ENCODE assay signal across 17 cellular contexts in the genomic region with DNA sequence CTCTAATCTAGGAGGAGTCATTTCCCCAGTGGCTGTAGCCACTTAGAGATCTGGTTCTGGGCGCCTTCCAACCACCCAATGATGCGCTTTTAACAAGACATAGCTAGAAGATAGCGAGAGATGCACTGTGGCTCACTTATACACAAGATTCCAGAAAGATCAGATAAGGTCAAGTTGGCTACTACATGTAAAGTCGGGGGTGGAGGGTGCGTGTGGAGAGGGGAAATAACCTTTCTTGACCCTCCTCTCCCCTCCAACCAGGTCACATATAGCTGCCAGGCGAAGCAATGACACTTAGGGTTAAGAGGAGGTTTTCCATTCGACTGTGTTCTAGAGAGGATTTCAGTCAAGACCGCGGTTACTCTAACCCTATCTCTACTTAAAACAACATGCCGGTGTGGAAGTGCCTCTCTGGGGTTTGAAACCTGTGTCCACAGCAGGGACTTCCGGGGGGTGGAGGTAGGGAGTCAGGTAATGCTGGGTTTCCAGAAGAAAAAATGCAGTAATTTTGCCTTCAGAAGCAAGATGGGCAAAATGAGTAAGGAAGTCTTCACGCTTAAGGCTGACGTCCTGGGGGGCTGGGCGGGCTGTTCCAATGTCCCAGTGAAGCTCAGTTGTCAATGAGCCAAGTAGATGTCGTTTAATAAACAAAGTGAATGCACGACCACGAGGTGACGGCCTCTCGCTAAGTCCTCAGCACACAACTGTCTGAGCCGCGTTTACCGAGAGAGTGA. TPM values are rescaled to one million over a fixed set of nuclear protein-coding genes. Genes with fewer than 3 reads are reported as not detected.
A peak's percentile ranks its signal among the peaks of the same experiment; 100 is the strongest.
DNase-seq lines count a peak whose midpoint lies in the region; ATAC-seq, FAIRE-seq and TF ChIP-seq lines count a peak whose summit lies in the region.
"Had no signal": no experiment of that assay in that cellular context is flagged by ENCODE, and none has a peak within 500 bp of the region (broad histone marks: within the 10 kb centered on the region; RNA-seq: fewer than 3 reads in every experiment).

No MANE protein-coding gene starts in this region.

- no peak overlapping the region for H3K9ac ChIP-seq in Karpas-422 (ENCODE audit: low read length)

- H3K4me1 ChIP-seq in Karpas-422 (ENCODE audit: low read length), result no peaks in the 10 kb centered on the region
- H3K4me1 ChIP-seq: BE2C, prostate gland had no signal

- TF ChIP-seq CTCF in BJ (IDR thresholded peaks at IDR 0.05; ENCODE audit: insufficient read depth, low read depth, low read length), result no peak

- H3K27ac ChIP-seq in Karpas-422 (ENCODE audit: low read length), result no peak overlapping the region
- H3K27ac ChIP-seq: epithelial cell of prostate, prostate gland had no signal

- no peaks in the 10 kb centered on the region for H4K20me1 ChIP-seq in Karpas-422 (ENCODE audit: insufficient read depth, low read depth, low read length)

- peak overlapping the region; percentile 1 for H3K4me3 Mint-ChIP-seq in activated CD8-positive, alpha-beta T cell treated with anti-CD3 and anti-CD28 coated beads, Interleukin-2, amount 10 ng/mL, durations not matched to agents 7 days and 5 days
- H3K4me3 Mint-ChIP-seq: activated T-cell treated with anti-CD3 and anti-CD28 coated beads, Interleukin-2, amount 50 U/mL, for 4 hours had no signal

- no peaks in the 10 kb centered on the region for H3K9me3 ChIP-seq in Karpas-422 (ENCODE audit: low read length)
- H3K9me3 ChIP-seq: BE2C, MG63, prostate gland had no signal

- POLR2A ChIA-PET in BJ (lab: Charles Lee), result interaction anchor here (1.0 kb wide), 1 partner anchor 9 kb away, joined by 5 read pairs; no protein-coding TSS in a partner anchor
- POLR2A ChIA-PET in activated CD8-positive, alpha-beta T cell treated with anti-CD3 and anti-CD28 coated beads, Interleukin-2, amount 10 ng/mL, durations not matched to agents 7 days and 5 days (lab: Charles Lee), result interaction anchor here (0.6 kb wide), 1 partner anchor 457 kb away, joined by 3 read pairs; no protein-coding TSS in a partner anchor

- CTCF ChIA-PET in BJ (lab: Yijun Ruan, JAX), result interaction anchor here (1.0 to 11.7 kb wide), 6 partner anchors 9 to 351 kb away, joined by 3 to 161 read pairs (median 13); no protein-coding TSS in a partner anchor
- CTCF ChIA-PET in activated CD8-positive, alpha-beta T cell treated with anti-CD3 and anti-CD28 coated beads, Interleukin-2, amount 10 ng/mL, durations not matched to agents 7 days and 5 days (lab: Charles Lee), result interaction anchor here (1.2 to 1.9 kb wide), 2 partner anchors 13 to 19 kb away, joined by 4 to 6 read pairs; no protein-coding TSS in a partner anchor

- no peaks in the 10 kb centered on the region for H3K79me2 ChIP-seq in Karpas-422 (ENCODE audit: low read length)

- H3K4me1 Mint-ChIP-seq in activated CD8-positive, alpha-beta T cell treated with anti-CD3 and anti-CD28 coated beads, Interleukin-2, amount 10 ng/mL, durations not matched to agents 7 days and 5 days (ENCODE audit: low read depth), result peaks cover 8% of the 10 kb centered on the region

- no peak overlapping the region for H3K4me2 ChIP-seq in Karpas-422 (ENCODE audit: low read depth, low read length, poor library complexity, severe bottlenecking)

- no peak overlapping the region for H2AFZ ChIP-seq in Karpas-422 (ENCODE audit: low read length)

- TF ChIP-seq POLR2A in GM12891 (IDR thresholded peaks at IDR 0.05; ENCODE audit: low read depth, low read length), result no peak

- DNase-seq in BJ (ENCODE audit: low read depth) (no peak), GM12891 (ENCODE audit: insufficient read length, low spot score) (no peak), kidney tubule cell (ENCODE audit: low spot score) (peak; percentile 68), Karpas-422 (no peak), NOMO-1 (lab: John Stamatoyannopoulos, UW; ENCODE audit: unreplicated experiment in 2 of 2) (no peak)
- DNase-seq in activated CD8-positive, alpha-beta T cell treated with anti-CD3 and anti-CD28 coated beads, Interleukin-2, amount 10 ng/mL, durations not matched to agents 7 days and 5 days, result peak; percentile 14
- DNase-seq: activated T-cell treated with anti-CD3 and anti-CD28 coated beads, Interleukin-2, amount 50 U/mL, for 4 hours; BE2C; hypothalamus; MG63; NCI-H345; stimulated activated CD4-positive, alpha-beta T cell treated with anti-CD3 and anti-CD28 coated beads, Interleukin-1b, Interleukin-23, amount 100 ng/mL, for 48 hours had no signal

- H3K4me3 ChIP-seq in BJ (ENCODE audit: low read depth, low read length) (peak overlapping the region; percentile 74), Karpas-422 (ENCODE audit: low read length) (no peak overlapping the region)
- H3K4me3 ChIP-seq: prostate gland had no signal

- no peaks in the 10 kb centered on the region for H3K9me2 ChIP-seq in Karpas-422 (replicated peaks; ENCODE audit: insufficient read depth, low read length)

- peaks cover 82% of the 10 kb centered on the region for H3K27me3 Mint-ChIP-seq in activated CD8-positive, alpha-beta T cell treated with anti-CD3 and anti-CD28 coated beads, Interleukin-2, amount 10 ng/mL, durations not matched to agents 7 days and 5 days (ENCODE audit: low read depth)

- peak; percentile 26 for FAIRE-seq in GM12891 (lab: Jason Lieb, UNC)

- no peak for ATAC-seq in activated CD8-positive, alpha-beta T cell treated with anti-CD3 and anti-CD28 coated beads, Interleukin-2, amount 10 ng/mL, durations not matched to agents 7 days and 5 days
- ATAC-seq in GM21528 (IDR thresholded peaks at IDR 0.05; ENCODE audit: low FRiP score, unreplicated experiment), result no peak
- no peak for ATAC-seq in GM21576 (IDR thresholded peaks at IDR 0.05; ENCODE audit: unreplicated experiment)
- ATAC-seq: activated T-cell treated with anti-CD3 and anti-CD28 coated beads, Interleukin-2, amount 50 U/mL, for 4 hours; stimulated activated memory B cell treated with anti-CD40 and anti-IgM and Interleukin-4, amounts not matched to agents 10 μg/mL and 1 μg/mL and 100 μg/mL, for 72 hours had no signal

- H3K36me3 ChIP-seq in BJ (ENCODE audit: control insufficient read depth, insufficient read depth, low read length) (peaks cover 4% of the 10 kb centered on the region; the same call in 1 of the 2 replicates), Karpas-422 (ENCODE audit: insufficient read depth, low read length) (no peaks in the 10 kb centered on the region)
- H3K36me3 ChIP-seq: BE2C, MG63, prostate gland had no signal

- H3K9me3 Mint-ChIP-seq in activated CD8-positive, alpha-beta T cell treated with anti-CD3 and anti-CD28 coated beads, Interleukin-2, amount 10 ng/mL, durations not matched to agents 7 days and 5 days (ENCODE audit: insufficient read depth), result no peaks in the 10 kb centered on the region

- H3K27me3 ChIP-seq in BJ (ENCODE audit: control insufficient read depth, insufficient read depth, low read length), result no peaks in the 10 kb centered on the region
- H3K27me3 ChIP-seq in Karpas-422 (ENCODE audit: low read length), result no peaks in the 10 kb centered on the region
- H3K27me3 ChIP-seq: MG63 had no signal

- H3K27ac Mint-ChIP-seq in activated CD8-positive, alpha-beta T cell treated with anti-CD3 and anti-CD28 coated beads, Interleukin-2, amount 10 ng/mL, durations not matched to agents 7 days and 5 days, result peak overlapping the region; percentile 7
- H3K27ac Mint-ChIP-seq: stimulated activated memory B cell treated with anti-CD40 and anti-IgM and Interleukin-4, amounts not matched to agents 10 μg/mL and 1 μg/mL and 100 μg/mL, for 72 hours had no signal

- peaks cover 12% of the 10 kb centered on the region for H3K36me3 Mint-ChIP-seq in activated CD8-positive, alpha-beta T cell treated with anti-CD3 and anti-CD28 coated beads, Interleukin-2, amount 10 ng/mL, durations not matched to agents 7 days and 5 days (ENCODE audit: low read depth)
- H3K36me3 Mint-ChIP-seq: stimulated activated memory B cell treated with anti-CD40 and anti-IgM and Interleukin-4, amounts not matched to agents 10 μg/mL and 1 μg/mL and 100 μg/mL, for 72 hours had no signal

TF ChIP-seq in GM12891, 5 proteins besides CTCF, POLR2A, EP300 and RAD21:
- TF ChIP-seq SPI1 (IDR thresholded peaks at IDR 0.05; ENCODE audit: low read depth, low read length) (no peak), POLR2AphosphoS5 (IDR thresholded peaks at IDR 0.05; ENCODE audit: low read depth, low read length) (no peak)

RNA-seq across cellular contexts. Expression of a gene that starts 1.9 kb away (rescaled TPM):
- 27.1 and 32.9 TPM in 2 replicates for polyA plus RNA-seq in BJ (2011; rRNA removed)
- polyA minus RNA-seq in BJ (2011; rRNA and poly(A)+ RNA removed), result 83.2 and 105 TPM in 2 replicates
- not detected for polyA plus RNA-seq in GM12891 (2012; ENCODE audit: low read depth, missing spikeins)
- not detected for total RNA-seq in activated CD8-positive, alpha-beta T cell treated with anti-CD3 and anti-CD28 coated beads, Interleukin-2, amount 10 ng/mL, durations not matched to agents 7 days and 5 days
- not detected in 2 replicates for total RNA-seq in Karpas-422 (2014; rRNA removed; shearing (Covaris generic); ENCODE audit: low replicate concordance)
- total RNA-seq: activated T-cell treated with anti-CD3 and anti-CD28 coated beads, Interleukin-2, amount 50 U/mL, for 4 hours had no signal

Comparison
In these comparisons a context has a peak if more than half of its experiments do, and no peak if none do; other contexts are left out.
1. DNase-seq: peak in activated CD8-positive, alpha-beta T cell treated with anti-CD3 and anti-CD28 coated beads, Interleukin-2, amount 10 ng/mL, durations not matched to agents 7 days and 5 days (single experiment) and kidney tubule cell (single experiment); none in BJ (single experiment), GM12891 (single experiment), Karpas-422 (single experiment) and NOMO-1 (0 of 2).